In genomic region chr13:29570058-29570654, GRCh38 we compare ENCODE assay signal across 1 cellular context.
TF ChIP-seq lines count a peak whose summit lies in the region.

No MANE protein-coding gene starts in this region.

TF ChIP-seq in HepG2, 621 proteins besides CTCF, POLR2A, EP300 and RAD21 (continued from another document):
- no peak for TF ChIP-seq ZNF598 (CRISPR knock-in tag; IDR thresholded peaks at IDR 0.05; ENCODE audit: borderline replicate concordance)
